1 cellular context compared by ENCODE assay signal in genomic region chr12:9122166-9122609, GRCh38.
TF ChIP-seq lines count a peak whose summit lies in the region.

No MANE protein-coding gene starts in this region.

TF ChIP-seq in HepG2, 621 proteins besides CTCF, POLR2A, EP300 and RAD21 (continued from another document and continues in another):
- TF ChIP-seq CAMTA2 (CRISPR knock-in tag; IDR thresholded peaks at IDR 0.05; ENCODE audit: borderline replicate concordance) = no peak
- no peak for TF ChIP-seq ZSCAN21 (CRISPR knock-in tag; IDR thresholded peaks at IDR 0.05; ENCODE audit: borderline replicate concordance)
- peak; percentile 53; the same call in 1 of the 2 replicates for TF ChIP-seq ZFP1 (CRISPR knock-in tag; IDR thresholded peaks at IDR 0.05)
- no peak for TF ChIP-seq ZNF367 (CRISPR knock-in tag; IDR thresholded peaks at IDR 0.05; ENCODE audit: borderline replicate concordance)
- no peak for TF ChIP-seq FOXK2 (IDR thresholded peaks at IDR 0.05)
- no peak for TF ChIP-seq ATM (IDR thresholded peaks at IDR 0.05; ENCODE audit: borderline replicate concordance)
- no peak for TF ChIP-seq ZNF713 (CRISPR knock-in tag; IDR thresholded peaks at IDR 0.05)
- TF ChIP-seq MED8 (CRISPR knock-in tag; IDR thresholded peaks at IDR 0.05; ENCODE audit: insufficient replicate concordance) = peak; percentile 95
- 0 out of 2 replicates have a peak, but pooled peaks have one; percentile 40 for TF ChIP-seq STAT6 (CRISPR knock-in tag; IDR thresholded peaks at IDR 0.05; ENCODE audit: borderline replicate concordance)
- no peak for TF ChIP-seq ZNF777 (CRISPR knock-in tag; IDR thresholded peaks at IDR 0.05)
- TF ChIP-seq ETV5 (CRISPR knock-in tag; IDR thresholded peaks at IDR 0.05; ENCODE audit: borderline replicate concordance) = peak; percentile 88
- TF ChIP-seq ZBTB39 (CRISPR knock-in tag; IDR thresholded peaks at IDR 0.05) = peak; percentile 22; the same call in 1 of the 2 replicates
- peak in 1 of 2 experiments; percentile 63; a peak in 1 of 4 replicates for TF ChIP-seq KLF16 (CRISPR knock-in tag; IDR thresholded peaks at IDR 0.05)
- TF ChIP-seq TFAP4 (IDR thresholded peaks at IDR 0.05; ENCODE audit: borderline replicate concordance, low read depth) = peak; percentile 75; the same call in 1 of the 2 replicates
- TF ChIP-seq ZNF317 (CRISPR knock-in tag; IDR thresholded peaks at IDR 0.05) = no peak
- TF ChIP-seq USF2 (IDR thresholded peaks at IDR 0.05; ENCODE audit: low read depth, low read length) = no peak
- TF ChIP-seq USF2 (CRISPR knock-in tag; IDR thresholded peaks at IDR 0.05; ENCODE audit: borderline replicate concordance) = no peak
- TF ChIP-seq HBP1 (CRISPR knock-in tag; IDR thresholded peaks at IDR 0.05; ENCODE audit: low read depth) = no peak
- no peak for TF ChIP-seq ZNF280B (CRISPR knock-in tag; IDR thresholded peaks at IDR 0.05; ENCODE audit: borderline replicate concordance)
- TF ChIP-seq TCF7L2 (IDR thresholded peaks at IDR 0.05; ENCODE audit: low read depth, low read length) = peak; percentile 90
- TF ChIP-seq E2F1 (CRISPR knock-in tag; IDR thresholded peaks at IDR 0.05) = no peak
- TF ChIP-seq ATF5 (CRISPR knock-in tag; IDR thresholded peaks at IDR 0.05; ENCODE audit: low read depth) = no peak
- no peak for TF ChIP-seq ZFAT (CRISPR knock-in tag; conservative IDR thresholded peaks at IDR 0.05)
- TF ChIP-seq SP2 (CRISPR knock-in tag; IDR thresholded peaks at IDR 0.05) = no peak
- peak; percentile 99 for TF ChIP-seq PITX1 (CRISPR knock-in tag; IDR thresholded peaks at IDR 0.05)
- TF ChIP-seq ATF2 (CRISPR knock-in tag; IDR thresholded peaks at IDR 0.05) = peak; percentile 78; the same call in 1 of the 2 replicates
- TF ChIP-seq HNRNPH1 (optimal IDR thresholded peaks at IDR 0.05; ENCODE audit: low read depth, low read length) = no peak
- TF ChIP-seq PAXIP1 (CRISPR knock-in tag; conservative IDR thresholded peaks at IDR 0.05) = peak; percentile 96
- no peak for TF ChIP-seq ZNF205 (CRISPR knock-in tag; IDR thresholded peaks at IDR 0.05)
- no peak for TF ChIP-seq ZBTB49 (CRISPR knock-in tag; IDR thresholded peaks at IDR 0.05; ENCODE audit: borderline replicate concordance)
- peak; percentile 93 for TF ChIP-seq SOX13 (IDR thresholded peaks at IDR 0.05)
- peak in 1 of 2 experiments; percentile 95; a peak in 2 of 4 replicates for TF ChIP-seq SOX13 (CRISPR knock-in tag; conservative IDR thresholded peaks at IDR 0.05 in 1 of 2, IDR thresholded peaks at IDR 0.05 in 1 of 2)
- peak; percentile 97 for TF ChIP-seq FOXJ3 (CRISPR knock-in tag; IDR thresholded peaks at IDR 0.05; ENCODE audit: borderline replicate concordance)
- peak; percentile 62; the same call in 1 of the 2 replicates for TF ChIP-seq RCOR2 (CRISPR knock-in tag; IDR thresholded peaks at IDR 0.05)
